In the genomic region with DNA sequence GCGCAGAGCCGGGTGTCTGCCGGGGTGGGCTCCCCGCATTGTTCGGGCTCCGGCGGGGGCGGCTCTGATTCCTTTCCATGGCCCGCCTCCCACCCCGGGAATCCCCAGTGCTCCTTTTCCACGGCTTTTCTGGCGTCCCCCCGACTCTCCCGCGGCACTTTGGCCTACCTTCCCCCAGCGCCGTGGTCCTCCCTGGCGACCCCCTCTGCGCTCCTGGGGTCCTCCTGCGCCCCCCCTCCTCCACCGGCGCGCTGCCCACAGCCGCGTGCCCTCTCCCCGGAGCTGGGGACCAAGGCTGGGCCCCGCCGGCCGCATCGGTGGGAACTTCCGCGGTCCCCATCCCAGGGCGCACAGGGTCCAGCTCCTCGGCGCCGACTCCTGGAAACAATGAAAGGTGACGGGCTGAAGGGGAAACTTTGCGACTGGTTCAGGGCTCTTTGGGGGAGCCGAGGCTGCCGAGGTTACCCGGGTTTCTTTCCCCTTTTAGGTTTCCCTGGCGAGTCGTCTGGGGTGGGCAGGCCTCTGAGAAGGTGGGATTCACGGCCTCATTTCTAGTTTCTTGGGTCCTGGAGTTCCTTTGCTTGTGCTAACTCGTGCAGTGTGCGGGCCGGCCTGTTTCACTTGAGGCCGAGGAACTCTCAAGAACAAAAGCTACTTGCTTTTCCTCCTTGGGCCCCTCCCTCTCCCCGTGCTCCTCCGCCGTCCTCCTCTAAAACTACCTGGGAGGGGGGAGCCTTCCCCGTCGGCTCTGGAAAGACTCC, we compare ENCODE assay signal across 8 cellular contexts. TPM values are rescaled to one million over a fixed set of nuclear protein-coding genes. Genes with fewer than 3 reads are reported as not detected.
DNase-seq lines count a peak whose midpoint lies in the region; ATAC-seq and TF ChIP-seq lines count a peak whose summit lies in the region.

No MANE protein-coding gene starts in this region.

- H3K36me3 Mint-ChIP-seq in stimulated activated naive B cell treated with anti-CD40 and anti-IgM and Interleukin-4, amounts not matched to agents 10 μg/mL and 1 μg/mL and 100 μg/mL, for 72 hours, result peaks cover 3 to 6% of the 10 kb centered on the region in 2 donors

- TF ChIP-seq CTCF in WERI-Rb-1 (IDR thresholded peaks at IDR 0.05; ENCODE audit: low read depth, low read length) (no peak), right lobe of liver (IDR thresholded peaks at IDR 0.05) (no peak)

- peak overlapping the region; percentile 27 for H3K27ac ChIP-seq in WERI-Rb-1
- H3K27ac ChIP-seq in cingulate gyrus (ENCODE audit: low read depth, low read length), result peak overlapping the region; percentile 87
- H3K27ac ChIP-seq in right lobe of liver, result peak overlapping the region; percentile 99

- H3K9me3 ChIP-seq in WERI-Rb-1 (ENCODE audit: severe bottlenecking) (no peaks in the 10 kb centered on the region), right lobe of liver (no peaks in the 10 kb centered on the region)

- H3K27me3 ChIP-seq in WERI-Rb-1 (ENCODE audit: insufficient read depth, low read depth, severe bottlenecking), result no peaks in the 10 kb centered on the region
- H3K27me3 ChIP-seq in right lobe of liver, result no peaks in the 10 kb centered on the region

- no peak for ATAC-seq in right lobe of liver
- ATAC-seq in stimulated activated naive B cell treated with anti-CD40 and anti-IgM and Interleukin-4, amounts not matched to agents 10 μg/mL and 1 μg/mL and 100 μg/mL, for 72 hours (replicated peaks), result no peak
- ATAC-seq in HG02759 (IDR thresholded peaks at IDR 0.05; ENCODE audit: unreplicated experiment), result no peak

- no peaks in the 10 kb centered on the region for H3K27me3 Mint-ChIP-seq in stimulated activated naive B cell treated with anti-CD40 and anti-IgM and Interleukin-4, amounts not matched to agents 10 μg/mL and 1 μg/mL and 100 μg/mL, for 72 hours

- no peaks in the 10 kb centered on the region for H3K9me3 Mint-ChIP-seq in stimulated activated naive B cell treated with anti-CD40 and anti-IgM and Interleukin-4, amounts not matched to agents 10 μg/mL and 1 μg/mL and 100 μg/mL, for 72 hours

- peaks cover 0 to 21% (median 5%) of the 10 kb centered on the region in 4 donors for H3K4me1 ChIP-seq in right lobe of liver

- peak overlapping the region; percentile 98 for H3K27ac Mint-ChIP-seq in stimulated activated naive B cell treated with anti-CD40 and anti-IgM and Interleukin-4, amounts not matched to agents 10 μg/mL and 1 μg/mL and 100 μg/mL, for 72 hours

- peak; percentile 22 for TF ChIP-seq POLR2A in right lobe of liver (IDR thresholded peaks at IDR 0.05)

- peaks cover 12% of the 10 kb centered on the region for H3K36me3 ChIP-seq in WERI-Rb-1
- no peaks in the 10 kb centered on the region for H3K36me3 ChIP-seq in right lobe of liver

- WGBS in right lobe of liver (ENCODE audit: insufficient coverage, low coverage, low lambda C conversion rate, missing lambda C conversion rate), result under 1% methylated on average over 17 of the region's 53 CpGs

- H3K4me1 Mint-ChIP-seq in stimulated activated naive B cell treated with anti-CD40 and anti-IgM and Interleukin-4, amounts not matched to agents 10 μg/mL and 1 μg/mL and 100 μg/mL, for 72 hours, result peaks cover 16 to 26% of the 10 kb centered on the region in 2 donors

- H3K4me3 ChIP-seq in WERI-Rb-1 (ENCODE audit: low read depth, low read length) (peak overlapping the region; percentile 80), right lobe of liver (peak overlapping the region; percentile 73 to 79 (median 74))

- peak overlapping the region; percentile 88 to 89 for H3K4me3 Mint-ChIP-seq in stimulated activated naive B cell treated with anti-CD40 and anti-IgM and Interleukin-4, amounts not matched to agents 10 μg/mL and 1 μg/mL and 100 μg/mL, for 72 hours

- peak; percentile 18 for DNase-seq in NCI-H510A treated with DMSO at 0.1 percent for 48 hours (lab: John Stamatoyannopoulos, UW)
- DNase-seq in NCI-H510A (lab: John Stamatoyannopoulos, UW), result no peak
- DNase-seq in WERI-Rb-1, result peak; percentile 30
- peak; percentile 57 to 68 (median 57) for DNase-seq in right lobe of liver
- DNase-seq in stimulated activated naive B cell treated with anti-CD40 and anti-IgM and Interleukin-4, amounts not matched to agents 10 μg/mL and 1 μg/mL and 100 μg/mL, for 72 hours, result peak; percentile 16
- no peak for DNase-seq in HPDE6-E6E7 (ENCODE audit: extremely low spot score)

- intact Hi-C loops in right lobe of liver (cut with DNase I), result loop anchor here (10.0 kb wide), 2 partner anchors 143 to 213 kb away; no protein-coding TSS in a partner anchor

RNA-seq across cellular contexts. Expression of a gene that starts 2.2 kb away (rescaled TPM):
- total RNA-seq in right lobe of liver, result 10 to 100 TPM; 11.3 to 41.4 (median 22.3) TPM

Comparison
In these comparisons a context has a peak if more than half of its experiments do, and no peak if none do; other contexts are left out.
1. DNase-seq: peak in NCI-H510A treated with DMSO at 0.1 percent for 48 hours (single experiment), WERI-Rb-1 (single experiment), right lobe of liver (3 of 3) and stimulated activated naive B cell treated with anti-CD40 and anti-IgM and Interleukin-4, amounts not matched to agents 10 μg/mL and 1 μg/mL and 100 μg/mL, for 72 hours (single experiment); none in NCI-H510A (single experiment) and HPDE6-E6E7 (single experiment).
2. H3K27ac ChIP-seq: peak in every context shown above with its lines; median percentile 99 in right lobe of liver; 87 in cingulate gyrus; 27 in WERI-Rb-1.